Comparison of ENCODE assay signal across 8 cellular contexts in the genomic region with DNA sequence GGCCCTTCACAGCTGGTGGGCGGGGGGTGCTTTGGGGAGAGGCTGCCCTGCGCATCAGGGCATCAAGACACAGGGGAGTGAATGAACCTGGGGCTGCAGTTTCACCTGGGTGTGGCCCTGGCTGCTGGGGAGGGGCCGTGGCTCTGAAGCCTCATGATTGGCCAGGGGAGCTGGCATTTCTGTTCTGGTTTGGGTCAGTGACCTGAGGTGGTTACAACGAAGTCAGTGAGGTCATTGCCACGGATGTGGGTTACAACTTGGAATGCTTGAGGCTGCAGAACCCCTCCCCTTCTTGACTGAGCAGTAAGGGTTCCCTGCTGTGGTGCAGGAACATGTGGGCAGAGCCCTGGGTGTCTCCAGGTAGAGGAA. TPM values are rescaled to one million over a fixed set of nuclear protein-coding genes. Genes with fewer than 3 reads are reported as not detected.
DNase-seq lines count a peak whose midpoint lies in the region; ATAC-seq, FAIRE-seq and TF ChIP-seq lines count a peak whose summit lies in the region.

No MANE protein-coding gene starts in this region.

- 19 to 37% (median 22%) methylated on average over 5 of the region's 5 CpGs for WGBS in small intestine, 3 donors
- WGBS in heart left ventricle, 4 donors: 53 to 68% (median 60%) methylated on average over 5 of the region's 5 CpGs

- no peaks in the 10 kb centered on the region for H3K36me3 ChIP-seq in bronchial epithelial cell (ENCODE audit: control insufficient read depth, insufficient read depth, low read length)
- no peaks in the 10 kb centered on the region for H3K36me3 ChIP-seq in small intestine (ENCODE audit: control insufficient read depth in 2 of 2, insufficient read depth in 2 of 2, low read length in 2 of 2)
- peaks cover 0 to 8% (median 0%) of the 10 kb centered on the region in 9 donors for H3K36me3 ChIP-seq in heart left ventricle

- H3K27me3 ChIP-seq in bronchial epithelial cell (ENCODE audit: control insufficient read depth, insufficient read depth, low read length) (no peaks in the 10 kb centered on the region), small intestine (ENCODE audit: control insufficient read depth in 2 of 2, insufficient read depth in 2 of 2, low read length in 2 of 2) (no peaks in the 10 kb centered on the region), heart left ventricle (no peaks in the 10 kb centered on the region)

- FAIRE-seq in bronchial epithelial cell (lab: Jason Lieb, UNC): no peak
- no peak for FAIRE-seq in small intestine (lab: Jason Lieb, UNC)

- H3K27ac ChIP-seq in small intestine (ENCODE audit: low read depth in 1 of 2, low read length in 1 of 2) (no peak overlapping the region), heart left ventricle (no peak overlapping the region)

- intact Hi-C loops in heart left ventricle (cut with DNase I): loop anchor here in 1 of 10 donors (10.0 kb wide), 1 partner anchor 171 kb away; a partner anchor contains a TSS

- peak; percentile 82 for DNase-seq in Daoy (ENCODE audit: low read depth)
- peak; percentile 81 for DNase-seq in RPMI7951 (ENCODE audit: low read depth)
- peak; percentile 61 for DNase-seq in bronchial epithelial cell (ENCODE audit: low read depth)
- peak; percentile 78 for DNase-seq in stimulated activated CD8-positive, alpha-beta memory T cell treated with anti-CD3 and anti-CD28 coated beads, Interleukin-4, amount 100 ng/mL, for 48 hours
- no peak for DNase-seq in small intestine
- DNase-seq in heart left ventricle: no peak
- no peak for DNase-seq in activated CD8-positive, alpha-beta memory T cell treated with anti-CD3 and anti-CD28 coated beads, Interleukin-2, amount 50 U/mL, for 4 hours

- no peak for TF ChIP-seq POLR2A in heart left ventricle (IDR thresholded peaks at IDR 0.05)

- no peak overlapping the region for H3K4me3 ChIP-seq in bronchial epithelial cell (ENCODE audit: low read depth, low read length)
- no peak overlapping the region for H3K4me3 ChIP-seq in small intestine (ENCODE audit: low read depth in 1 of 2, low read length in 2 of 2)
- no peak overlapping the region for H3K4me3 ChIP-seq in heart left ventricle

- peak; percentile 46 for ATAC-seq in GM21737 (IDR thresholded peaks at IDR 0.05; ENCODE audit: unreplicated experiment)
- ATAC-seq in heart left ventricle: no peak

- no peaks in the 10 kb centered on the region for H3K4me1 ChIP-seq in small intestine (ENCODE audit: control insufficient read depth in 2 of 2, insufficient read depth in 1 of 2, low read depth in 1 of 2, low read length in 1 of 2)
- peaks cover 6 to 43% (median 20%) of the 10 kb centered on the region in 12 donors for H3K4me1 ChIP-seq in heart left ventricle

- TF ChIP-seq CTCF in bronchial epithelial cell (IDR thresholded peaks at IDR 0.05; ENCODE audit: insufficient read depth, low read length, severe bottlenecking): no peak
- no peak for TF ChIP-seq CTCF in heart left ventricle (IDR thresholded peaks at IDR 0.05)

- H3K9me3 ChIP-seq in small intestine (ENCODE audit: control insufficient read depth, low read depth) (no peaks in the 10 kb centered on the region), heart left ventricle (no peaks in the 10 kb centered on the region)

RNA-seq across cellular contexts. Expression of a gene that starts 3.0 kb away (rescaled TPM):
- 21.7 and 26.0 TPM in 2 replicates for total RNA-seq in Daoy (2014; rRNA removed; shearing (Covaris generic))
- 28.2 and 34.2 TPM in 2 replicates for total RNA-seq in RPMI7951 (2014; rRNA removed; shearing (Covaris generic))
- total RNA-seq in bronchial epithelial cell (5.1 and 5.5 TPM in 2 replicates), heart left ventricle (10 to 100 TPM; 19.2 to 52.1 (median 42.9) TPM)
- polyA plus RNA-seq in small intestine (10 to 100 TPM in 1 of 3 donors, 1 to 10 TPM in 2; 7.8 to 15.8 (median 9.5) TPM), heart left ventricle (10 to 100 TPM; 23.6 to 32.9 TPM)

RNA-seq across cellular contexts. Expression of a gene that starts 13.4 kb away (rescaled TPM):
- 18.2 and 25.6 TPM in 2 replicates for total RNA-seq in Daoy (2014; rRNA removed; shearing (Covaris generic))
- total RNA-seq in RPMI7951 (2014; rRNA removed; shearing (Covaris generic)): 18.9 and 22.0 TPM in 2 replicates
- 6.1 and 6.7 TPM in 2 replicates for total RNA-seq in bronchial epithelial cell
- 10 to 100 TPM in 1 of 3 donors, 1 to 10 TPM in 2; 1.8 to 10.8 (median 6.4) TPM for polyA plus RNA-seq in small intestine
- 10 to 100 TPM in 2 of 9 donors, 1 to 10 TPM in 7; 3.2 to 25.6 (median 5.3) TPM for total RNA-seq in heart left ventricle
- 1 to 10 TPM; 3.7 to 6.5 TPM for polyA plus RNA-seq in heart left ventricle

RNA-seq across cellular contexts. Expression of a gene that starts 13.9 kb away (rescaled TPM):
- total RNA-seq in Daoy (2014; rRNA removed; shearing (Covaris generic)): 0.33 and 0.51 TPM in 2 replicates
- total RNA-seq in RPMI7951 (2014; rRNA removed; shearing (Covaris generic)): 0.29 and 0.84 TPM in 2 replicates
- total RNA-seq in bronchial epithelial cell (under 0.01 and 0.13 TPM in 2 replicates), heart left ventricle (1 to 10 TPM in 3 of 9 donors, under 1 TPM in 6; 0.18 to 1.9 (median 0.67) TPM)
- polyA plus RNA-seq in small intestine (under 1 TPM in 1 of 3 donors, not detected in 2; 0.30 TPM), heart left ventricle (under 1 TPM; 0.21 to 0.27 TPM)

RNA-seq across cellular contexts. Expression of a gene that starts 16.5 kb away (rescaled TPM):
- not detected in 2 replicates for total RNA-seq in Daoy (2014; rRNA removed; shearing (Covaris generic))
- total RNA-seq in RPMI7951 (2014; rRNA removed; shearing (Covaris generic)): 0.12 and 0.20 TPM in 2 replicates
- total RNA-seq in bronchial epithelial cell (not detected in 2 replicates), heart left ventricle (10 to 100 TPM; 37.0 to 75.9 (median 50.7) TPM)
- polyA plus RNA-seq in small intestine (10 to 100 TPM in 1 of 3 donors, 1 to 10 TPM in 1, under 1 TPM in 1; 0.67 to 26.8 (median 2.2) TPM), heart left ventricle (10 to 100 TPM; 23.5 to 31.1 TPM)

RNA-seq across cellular contexts. Expression of a gene that starts 18.2 kb away (rescaled TPM):
- 0.95 TPM in 1 of 2 replicates, not detected in the other for total RNA-seq in Daoy (2014; rRNA removed; shearing (Covaris generic))
- 0.39 and 0.48 TPM in 2 replicates for total RNA-seq in RPMI7951 (2014; rRNA removed; shearing (Covaris generic))
- total RNA-seq in bronchial epithelial cell: 0.13 TPM in 1 of 2 replicates, not detected in the other
- polyA plus RNA-seq in small intestine: not detected
- total RNA-seq in heart left ventricle: not detected
- not detected for polyA plus RNA-seq in heart left ventricle

Comparison
In these comparisons a context has a peak if more than half of its experiments do, and no peak if none do; other contexts are left out.
1. DNase-seq: peak in Daoy (single experiment), RPMI7951 (single experiment), bronchial epithelial cell (single experiment) and stimulated activated CD8-positive, alpha-beta memory T cell treated with anti-CD3 and anti-CD28 coated beads, Interleukin-4, amount 100 ng/mL, for 48 hours (single experiment); none in small intestine (single experiment), heart left ventricle (0 of 5) and activated CD8-positive, alpha-beta memory T cell treated with anti-CD3 and anti-CD28 coated beads, Interleukin-2, amount 50 U/mL, for 4 hours (single experiment).